8 cellular contexts compared by ENCODE assay signal in the genomic region with DNA sequence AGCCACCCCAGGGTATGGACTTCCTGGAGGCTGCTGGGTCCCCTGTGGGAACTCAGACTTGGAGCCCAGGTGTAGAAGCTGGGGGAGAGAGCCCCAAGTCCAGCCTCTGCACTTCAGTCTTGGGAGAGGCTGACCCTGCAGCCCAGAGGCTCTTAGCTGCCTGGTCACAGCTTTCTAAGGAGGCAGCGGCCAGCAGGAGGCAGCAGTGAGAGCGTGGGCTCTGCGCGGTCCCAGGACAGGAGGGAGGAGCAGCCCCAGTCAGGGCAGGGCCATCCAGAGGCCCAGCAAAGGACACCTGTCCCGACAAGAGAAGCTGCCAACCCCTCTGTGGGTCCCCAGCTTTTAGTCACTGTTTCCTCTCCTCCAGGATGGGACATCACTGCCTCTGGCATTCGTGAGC. TPM values are rescaled to one million over a fixed set of nuclear protein-coding genes. Genes with fewer than 3 reads are reported as not detected.
DNase-seq lines count a peak whose midpoint lies in the region; ATAC-seq and TF ChIP-seq lines count a peak whose summit lies in the region.

No MANE protein-coding gene starts in this region.

- ATAC-seq in activated CD8-positive, alpha-beta T cell treated with anti-CD3 and anti-CD28 coated beads for 36 hours, result peak; percentile 76
- ATAC-seq in GM21529 (IDR thresholded peaks at IDR 0.05; ENCODE audit: unreplicated experiment), result no peak

- DNase-seq in HCEC 1CT (peak; percentile 16), hepatic stellate cell (ENCODE audit: low spot score) (peak; percentile 24), mesothelial cell of epicardium (ENCODE audit: low spot score in 2 of 2, unreplicated experiment in 2 of 2) (no peak)
- peak; percentile 62 for DNase-seq in activated CD8-positive, alpha-beta T cell treated with anti-CD3 and anti-CD28 coated beads for 36 hours
- peak; percentile 30 for DNase-seq in stimulated activated CD4-positive, alpha-beta T cell treated with anti-CD3 and anti-CD28 coated beads, Interleukin-4, amount 100 ng/mL, for 24 hours
- no peak for DNase-seq in effector CD8-positive, alpha-beta T cell (lab: John Stamatoyannopoulos, UW)

- peaks cover 18% of the 10 kb centered on the region for H3K4me1 Mint-ChIP-seq in activated CD8-positive, alpha-beta T cell treated with anti-CD3 and anti-CD28 coated beads for 36 hours (ENCODE audit: low read depth)
- H3K4me1 Mint-ChIP-seq in mesothelial cell of epicardium, result no peaks in the 10 kb centered on the region

- intact Hi-C loops in activated CD8-positive, alpha-beta T cell treated with anti-CD3 and anti-CD28 coated beads for 36 hours (cut with micrococcal nuclease), result no loop called here

- no peaks in the 10 kb centered on the region for H3K27me3 Mint-ChIP-seq in activated CD8-positive, alpha-beta T cell treated with anti-CD3 and anti-CD28 coated beads for 36 hours
- peaks cover 42% of the 10 kb centered on the region for H3K27me3 Mint-ChIP-seq in mesothelial cell of epicardium (ENCODE audit: low read depth)

- peak; percentile 82 for TF ChIP-seq CTCF in 22Rv1 (IDR thresholded peaks at IDR 0.05)
- peak; percentile 66 for TF ChIP-seq CTCF in activated CD8-positive, alpha-beta T cell treated with anti-CD3 and anti-CD28 coated beads for 36 hours (IDR thresholded peaks at IDR 0.05)
- TF ChIP-seq CTCF in mesothelial cell of epicardium (IDR thresholded peaks at IDR 0.05; ENCODE audit: unreplicated experiment), result no peak

- CTCF ChIA-PET in activated CD8-positive, alpha-beta T cell treated with anti-CD3 and anti-CD28 coated beads for 36 hours (lab: Charles Lee), result interaction anchor here (0.7 to 3.3 kb wide), 17 partner anchors 9 to 143 kb away, joined by 3 to 18 read pairs (median 5); partner anchors contain the start of gene TREML2

- H3K27ac Mint-ChIP-seq in activated CD8-positive, alpha-beta T cell treated with anti-CD3 and anti-CD28 coated beads for 36 hours, result no peak overlapping the region
- no peak overlapping the region for H3K27ac Mint-ChIP-seq in mesothelial cell of epicardium

- H3K27ac ChIP-seq in 22Rv1, result no peak overlapping the region

- POLR2A ChIA-PET in activated CD8-positive, alpha-beta T cell treated with anti-CD3 and anti-CD28 coated beads for 36 hours (lab: Charles Lee), result no interaction called here

- H3K9me3 Mint-ChIP-seq in activated CD8-positive, alpha-beta T cell treated with anti-CD3 and anti-CD28 coated beads for 36 hours, result peaks cover 12% of the 10 kb centered on the region
- H3K9me3 Mint-ChIP-seq in mesothelial cell of epicardium, result peaks cover 8% of the 10 kb centered on the region

- peaks cover 11% of the 10 kb centered on the region for H3K36me3 Mint-ChIP-seq in activated CD8-positive, alpha-beta T cell treated with anti-CD3 and anti-CD28 coated beads for 36 hours (ENCODE audit: low read depth)
- H3K36me3 Mint-ChIP-seq in mesothelial cell of epicardium, result no peaks in the 10 kb centered on the region

- H3K4me3 Mint-ChIP-seq in activated CD8-positive, alpha-beta T cell treated with anti-CD3 and anti-CD28 coated beads for 36 hours, result no peak overlapping the region
- no peak overlapping the region for H3K4me3 Mint-ChIP-seq in mesothelial cell of epicardium

RNA-seq across cellular contexts. Expression of gene TREML2, which starts 9.4 kb away (rescaled TPM):
- total RNA-seq in activated CD8-positive, alpha-beta T cell treated with anti-CD3 and anti-CD28 coated beads for 36 hours, result 1 to 10 TPM; 6.9 to 8.2 TPM
- total RNA-seq in mesothelial cell of epicardium, result not detected in 3 replicates

RNA-seq across cellular contexts. Expression of gene TREM2, which starts 28.7 kb away (rescaled TPM):
- total RNA-seq in activated CD8-positive, alpha-beta T cell treated with anti-CD3 and anti-CD28 coated beads for 36 hours, result not detected
- total RNA-seq in mesothelial cell of epicardium, result not detected in 3 replicates

RNA-seq across cellular contexts. Expression of gene TREML4, which starts 36.6 kb away (rescaled TPM):
- not detected for total RNA-seq in activated CD8-positive, alpha-beta T cell treated with anti-CD3 and anti-CD28 coated beads for 36 hours
- not detected in 3 replicates for total RNA-seq in mesothelial cell of epicardium

RNA-seq across cellular contexts. Expression of gene TREML1, which starts 37.4 kb away (rescaled TPM):
- total RNA-seq in activated CD8-positive, alpha-beta T cell treated with anti-CD3 and anti-CD28 coated beads for 36 hours, result not detected
- total RNA-seq in mesothelial cell of epicardium, result not detected in 3 replicates

Comparison
In these comparisons a context has a peak if more than half of its experiments do, and no peak if none do; other contexts are left out.
1. DNase-seq: peak in HCEC 1CT (single experiment), activated CD8-positive, alpha-beta T cell treated with anti-CD3 and anti-CD28 coated beads for 36 hours (single experiment), hepatic stellate cell (single experiment) and stimulated activated CD4-positive, alpha-beta T cell treated with anti-CD3 and anti-CD28 coated beads, Interleukin-4, amount 100 ng/mL, for 24 hours (single experiment); none in mesothelial cell of epicardium (0 of 2) and effector CD8-positive, alpha-beta T cell (single experiment).